20 cellular contexts compared by ENCODE assay signal in genomic region chr1:69827732-69828131, GRCh38.
DNase-seq lines count a peak whose midpoint lies in the region; ATAC-seq, FAIRE-seq and TF ChIP-seq lines count a peak whose summit lies in the region.
"Had no signal": no experiment of that assay in that cellular context is flagged by ENCODE, and none has a peak within 500 bp of the region (broad histone marks: within the 10 kb centered on the region; RNA-seq: fewer than 3 reads in every experiment).

No MANE protein-coding gene starts in this region.

- H3K9me3 ChIP-seq in HepG2 (ENCODE audit: low read length) (peaks cover 5% of the 10 kb centered on the region), right lobe of liver (no peaks in the 10 kb centered on the region), K562 (replicated peaks; ENCODE audit: control insufficient read depth, insufficient read depth, low read depth, low read length) (no peaks in the 10 kb centered on the region)
- H3K9me3 ChIP-seq: BLaER1, Caco-2 had no signal

- H3K79me2 ChIP-seq in HepG2 (ENCODE audit: insufficient read depth, low read length): no peaks in the 10 kb centered on the region
- no peaks in the 10 kb centered on the region for H3K79me2 ChIP-seq in K562 (ENCODE audit: control insufficient read depth, insufficient read depth, low read length)

- H3K27ac ChIP-seq in HepG2 (ENCODE audit: extremely low read length, insufficient read depth, low read length) (no peak overlapping the region), right lobe of liver (no peak overlapping the region), K562 (ENCODE audit: extremely low read depth, low read depth, low read length) (no peak overlapping the region)
- H3K27ac ChIP-seq: 22Rv1, BLaER1, C4-2B had no signal

- peaks cover 7% of the 10 kb centered on the region for H3K36me3 Mint-ChIP-seq in glutamatergic neuron (ENCODE audit: unreplicated experiment)
- H3K36me3 Mint-ChIP-seq in stimulated activated memory B cell treated with anti-CD40 and anti-IgM and Interleukin-4, amounts not matched to agents 10 μg/mL and 1 μg/mL and 100 μg/mL, for 72 hours: no peaks in the 10 kb centered on the region
- H3K36me3 Mint-ChIP-seq: CD4-positive, CD25-positive, alpha-beta regulatory T cell; CD8-positive, alpha-beta T cell had no signal

- POLR2A ChIA-PET in HepG2 (lab: Yijun Ruan, JAX) (no interaction called here), K562 (lab: Yijun Ruan, JAX) (no interaction called here)

- no peak overlapping the region for H2AFZ ChIP-seq in HepG2 (ENCODE audit: low read length)
- no peak overlapping the region for H2AFZ ChIP-seq in K562 (ENCODE audit: low read depth, low read length)

- TF ChIP-seq CTCF in HepG2 (CRISPR knock-in tag; IDR thresholded peaks at IDR 0.05): no peak
- no peak for TF ChIP-seq CTCF in right lobe of liver (IDR thresholded peaks at IDR 0.05)
- no peak for TF ChIP-seq CTCF in K562 (IDR thresholded peaks at IDR 0.05 in 2 of 3, conservative IDR thresholded peaks at IDR 0.05 in 1 of 3; ENCODE audit: insufficient read depth in 2 of 3, low read depth in 1 of 3, low read length in 3 of 3)
- no peak for TF ChIP-seq CTCF in glutamatergic neuron (IDR thresholded peaks at IDR 0.05; ENCODE audit: partially characterized antibody, unreplicated experiment)

- TF ChIP-seq POLR2A in HepG2 (IDR thresholded peaks at IDR 0.05; ENCODE audit: insufficient read depth in 1 of 2, low read depth in 2 of 2, low read length in 2 of 2) (no peak), right lobe of liver (IDR thresholded peaks at IDR 0.05) (no peak), K562 (conservative IDR thresholded peaks at IDR 0.05) (no peak)

- H3K4me1 Mint-ChIP-seq in glutamatergic neuron (ENCODE audit: low read depth, unreplicated experiment): peaks cover 31% of the 10 kb centered on the region
- no peaks in the 10 kb centered on the region for H3K4me1 Mint-ChIP-seq in stimulated activated memory B cell treated with anti-CD40 and anti-IgM and Interleukin-4, amounts not matched to agents 10 μg/mL and 1 μg/mL and 100 μg/mL, for 72 hours
- H3K4me1 Mint-ChIP-seq: B cell; CD4-positive, CD25-positive, alpha-beta regulatory T cell had no signal

- no peak for DNase-seq in HepG2 (ENCODE audit: low spot score)
- DNase-seq in right lobe of liver: no peak
- no peak for DNase-seq in K562 (ENCODE audit: extremely low read depth in 1 of 4, low spot score in 3 of 4)
- DNase-seq in glutamatergic neuron: no peak
- no peak for DNase-seq in T-helper 9 cell
- DNase-seq: Caco-2; CD4-positive, CD25-positive, alpha-beta regulatory T cell; CD8-positive, alpha-beta T cell; DMS153; DND-41; GOT3; H7; HCEC 1CT had no signal

- no peak for TF ChIP-seq RAD21 in HepG2 (CRISPR knock-in tag; IDR thresholded peaks at IDR 0.05)
- no peak for TF ChIP-seq RAD21 in K562 (CRISPR knock-in tag; conservative IDR thresholded peaks at IDR 0.05 in 1 of 2, IDR thresholded peaks at IDR 0.05 in 1 of 2)

- H3K4me3 ChIP-seq in HepG2 (replicated peaks in 1 of 3; ENCODE audit: insufficient read depth in 1 of 3, low read depth in 2 of 3, low read length in 3 of 3) (no peak overlapping the region), right lobe of liver (no peak overlapping the region), K562 (no peak overlapping the region)
- H3K4me3 ChIP-seq: BLaER1 had no signal

- no peaks in the 10 kb centered on the region for H4K20me1 ChIP-seq in HepG2 (ENCODE audit: insufficient read depth, low read length)
- no peaks in the 10 kb centered on the region for H4K20me1 ChIP-seq in K562 (replicated peaks; ENCODE audit: control insufficient read depth, insufficient read depth, low read length)
- H4K20me1 ChIP-seq: BLaER1 had no signal

- FAIRE-seq in HepG2 (lab: Jason Lieb, UNC): no peak
- FAIRE-seq in K562 (lab: Jason Lieb, UNC): no peak
- FAIRE-seq: G401.6, GM12892 had no signal

- H3K9me1 ChIP-seq in K562 (ENCODE audit: control insufficient read depth, insufficient read depth, low read length): no peaks in the 10 kb centered on the region

- H3K4me1 ChIP-seq in HepG2 (ENCODE audit: insufficient read depth, low read length) (no peaks in the 10 kb centered on the region), right lobe of liver (no peaks in the 10 kb centered on the region), K562 (replicated peaks in 1 of 2; ENCODE audit: control insufficient read depth in 2 of 2, insufficient read depth in 2 of 2, low read length in 2 of 2) (no peaks in the 10 kb centered on the region)
- H3K4me1 ChIP-seq: BLaER1, Caco-2 had no signal

- peak overlapping the region; percentile 64 for H3K27ac Mint-ChIP-seq in glutamatergic neuron (ENCODE audit: unreplicated experiment)
- H3K27ac Mint-ChIP-seq in stimulated activated memory B cell treated with anti-CD40 and anti-IgM and Interleukin-4, amounts not matched to agents 10 μg/mL and 1 μg/mL and 100 μg/mL, for 72 hours: no peak overlapping the region
- H3K27ac Mint-ChIP-seq: B cell; CD4-positive, CD25-positive, alpha-beta regulatory T cell; CD8-positive, alpha-beta T cell had no signal

- H3K9ac ChIP-seq in HepG2 (ENCODE audit: insufficient read depth, low read depth, low read length): no peak overlapping the region
- no peak overlapping the region for H3K9ac ChIP-seq in K562 (ENCODE audit: insufficient read depth in 1 of 2, low read depth in 2 of 2, low read length in 2 of 2)
- H3K9ac ChIP-seq: BLaER1 had no signal

- in situ Hi-C loops in HepG2 (cut with HindIII; ENCODE audit: extremely low pct_ligation_motif_present, low pct_unique_long_range_greater_than_20kb) (no loop called here), K562 (cut with MboI) (no loop called here)

- no TSS peak for BruUV-seq in HepG2 (replicated peaks; lab: Mats Ljungman, UMichigan)
- BruUV-seq in K562 (replicated peaks; lab: Mats Ljungman, UMichigan): no TSS peak

- no peaks in the 10 kb centered on the region for H3K27me3 ChIP-seq in HepG2 (ENCODE audit: control insufficient read depth in 1 of 2, insufficient read depth in 2 of 2, low read length in 2 of 2)
- H3K27me3 ChIP-seq in right lobe of liver: no peaks in the 10 kb centered on the region
- H3K27me3 ChIP-seq in K562 (ENCODE audit: control insufficient read depth in 2 of 2, insufficient read depth in 2 of 2, low read length in 2 of 2): no peaks in the 10 kb centered on the region
- H3K27me3 ChIP-seq: BLaER1 had no signal

- 0% methylated on average over 2 of the region's 2 CpGs for WGBS in HepG2 (ENCODE audit: low lambda C conversion rate)
- WGBS in right lobe of liver (ENCODE audit: insufficient coverage, low coverage, low lambda C conversion rate, missing lambda C conversion rate): 51% methylated on average over 2 of the region's 2 CpGs
- 0% methylated on average over 2 of the region's 2 CpGs for WGBS in K562 (ENCODE audit: insufficient coverage, low coverage, missing lambda C conversion rate)

- H3K4me3 Mint-ChIP-seq in glutamatergic neuron (ENCODE audit: unreplicated experiment): no peak overlapping the region
- no peak overlapping the region for H3K4me3 Mint-ChIP-seq in stimulated activated memory B cell treated with anti-CD40 and anti-IgM and Interleukin-4, amounts not matched to agents 10 μg/mL and 1 μg/mL and 100 μg/mL, for 72 hours
- H3K4me3 Mint-ChIP-seq: B cell; CD4-positive, CD25-positive, alpha-beta regulatory T cell; CD8-positive, alpha-beta T cell had no signal

- peaks cover 6% of the 10 kb centered on the region for H3K27me3 Mint-ChIP-seq in glutamatergic neuron (ENCODE audit: unreplicated experiment)
- H3K27me3 Mint-ChIP-seq in stimulated activated memory B cell treated with anti-CD40 and anti-IgM and Interleukin-4, amounts not matched to agents 10 μg/mL and 1 μg/mL and 100 μg/mL, for 72 hours: no peaks in the 10 kb centered on the region
- H3K27me3 Mint-ChIP-seq: B cell; CD4-positive, CD25-positive, alpha-beta regulatory T cell had no signal

- TF ChIP-seq EP300 in HepG2 (IDR thresholded peaks at IDR 0.05; ENCODE audit: low read depth in 2 of 2, low read length in 2 of 2) (no peak), HepG2 (CRISPR knock-in tag; IDR thresholded peaks at IDR 0.05; ENCODE audit: borderline replicate concordance) (no peak), K562 (IDR thresholded peaks at IDR 0.05; ENCODE audit: low read length) (no peak)

- peaks cover 9% of the 10 kb centered on the region for H3K9me3 Mint-ChIP-seq in glutamatergic neuron (ENCODE audit: unreplicated experiment)
- no peaks in the 10 kb centered on the region for H3K9me3 Mint-ChIP-seq in stimulated activated memory B cell treated with anti-CD40 and anti-IgM and Interleukin-4, amounts not matched to agents 10 μg/mL and 1 μg/mL and 100 μg/mL, for 72 hours

- CTCF ChIA-PET in HepG2 (lab: Yijun Ruan, JAX; ENCODE audit: low intra/inter-chr PET ratio, low total read pairs): no interaction called here
- CTCF ChIA-PET in K562 (lab: Yijun Ruan, JAX; ENCODE audit: low intra/inter-chr PET ratio): no interaction called here

- intact Hi-C loops in HepG2 (cut with micrococcal nuclease; ENCODE audit: unreplicated experiment) (no loop called here), right lobe of liver (cut with DNase I) (no loop called here), K562 (cut with micrococcal nuclease) (no loop called here)

- H3K4me2 ChIP-seq in HepG2 (ENCODE audit: low read depth, low read length) (no peak overlapping the region), K562 (ENCODE audit: insufficient read depth, low read length) (no peak overlapping the region)
- H3K4me2 ChIP-seq: BLaER1 had no signal

- ATAC-seq in HepG2 (no peak), right lobe of liver (no peak), K562 (no peak)
- no peak for ATAC-seq in stimulated activated memory B cell treated with anti-CD40 and anti-IgM and Interleukin-4, amounts not matched to agents 10 μg/mL and 1 μg/mL and 100 μg/mL, for 72 hours
- ATAC-seq: CD8-positive, alpha-beta T cell had no signal

- H3K36me3 ChIP-seq in HepG2 (replicated peaks in 1 of 2; ENCODE audit: control insufficient read depth in 1 of 2, insufficient read depth in 2 of 2, low read length in 2 of 2) (no peaks in the 10 kb centered on the region), right lobe of liver (no peaks in the 10 kb centered on the region), K562 (ENCODE audit: control insufficient read depth, insufficient read depth, low read length) (no peaks in the 10 kb centered on the region)
- H3K36me3 ChIP-seq: BLaER1 had no signal

TF ChIP-seq in K562, 482 proteins besides CTCF, POLR2A, EP300 and RAD21 (continues in another document):
- TF ChIP-seq TFE3 (CRISPR knock-in tag; IDR thresholded peaks at IDR 0.05) (peak; percentile 53), POLR2G (IDR thresholded peaks at IDR 0.05; ENCODE audit: low read depth, low read length) (no peak)

Comparison
In these comparisons a context has a peak if more than half of its experiments do, and no peak if none do; other contexts are left out.
1. Of the 241 proteins assayed by ChIP-seq in both HepG2 and K562: peak only in HepG2: none; only in K562: ATF4, CEBPG and TFE3; in both: CEBPB; in neither: 235; mixed calls (peak in some experiments, not most) for 2.